In the genomic region with DNA sequence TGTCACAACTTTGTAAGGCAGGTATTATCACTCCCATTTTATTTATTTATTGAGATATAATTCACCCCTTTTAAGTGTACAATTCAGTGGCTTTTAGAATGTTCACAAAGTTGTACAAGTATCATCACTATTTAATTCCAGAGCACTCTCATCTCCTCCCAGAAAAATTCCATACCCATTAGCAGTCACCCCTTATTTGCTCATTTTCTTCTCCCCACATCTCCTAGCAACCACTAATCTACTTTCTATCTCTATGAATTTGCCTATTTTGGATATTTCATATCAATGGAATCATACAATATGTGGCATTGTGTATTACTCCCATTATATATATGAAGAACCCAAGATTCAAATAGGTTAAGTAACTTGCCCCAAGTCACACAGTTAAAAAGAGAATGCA, we compare ENCODE assay signal across 19 cellular contexts. TPM values are rescaled to one million over a fixed set of nuclear protein-coding genes. Genes with fewer than 3 reads are reported as not detected.
A peak's percentile ranks its signal among the peaks of the same experiment; 100 is the strongest.
DNase-seq lines count a peak whose midpoint lies in the region; ATAC-seq lines count a peak whose summit lies in the region.
"Had no signal": no experiment of that assay in that cellular context is flagged by ENCODE, and none has a peak within 500 bp of the region (broad histone marks: within the 10 kb centered on the region; RNA-seq: fewer than 3 reads in every experiment).

No MANE protein-coding gene starts in this region.

- ATAC-seq in stimulated activated naive CD8-positive, alpha-beta T cell treated with anti-CD3 and anti-CD28 coated beads, Interleukin-15, Interleukin-2, amounts not matched to agents 100 U/mL and 50 U/mL, for 24 hours, result no peak
- no peak for ATAC-seq in HG03342 (IDR thresholded peaks at IDR 0.05; ENCODE audit: unreplicated experiment)
- ATAC-seq: left ventricle myocardium superior; naive thymus-derived CD4-positive, alpha-beta T cell had no signal

- peaks cover 26% of the 10 kb centered on the region for H3K36me3 Mint-ChIP-seq in stimulated activated naive CD8-positive, alpha-beta T cell treated with anti-CD3 and anti-CD28 coated beads, Interleukin-15, Interleukin-2, amounts not matched to agents 100 ng/mL and 50 ng/mL, for 24 hours (ENCODE audit: low read depth)
- peaks cover 20% of the 10 kb centered on the region for H3K36me3 Mint-ChIP-seq in activated T-helper 1 cell treated with anti-CD3 and anti-CD28 coated beads, Interleukin-12 subunit alpha, Interleukin-12 subunit beta, Interleukin-2, Interleukin-4 antibody, amounts not matched to agents 30 ng/mL and 10 ng/mL and 1 ng/mL, durations not matched to agents 14 hours and 24 hours and 36 hours (ENCODE audit: low read depth)

- H3K27me3 Mint-ChIP-seq in stimulated activated naive CD8-positive, alpha-beta T cell treated with anti-CD3 and anti-CD28 coated beads, Interleukin-15, Interleukin-2, amounts not matched to agents 100 ng/mL and 50 ng/mL, for 24 hours, result no peaks in the 10 kb centered on the region
- H3K27me3 Mint-ChIP-seq in activated T-helper 1 cell treated with anti-CD3 and anti-CD28 coated beads, Interleukin-12 subunit alpha, Interleukin-12 subunit beta, Interleukin-2, Interleukin-4 antibody, amounts not matched to agents 30 ng/mL and 10 ng/mL and 1 ng/mL, durations not matched to agents 14 hours and 24 hours and 36 hours (ENCODE audit: insufficient read depth), result no peaks in the 10 kb centered on the region
- H3K27me3 Mint-ChIP-seq: activated CD4-positive, alpha-beta T cell treated with anti-CD3 and anti-CD28 coated beads, Interleukin-2, amount 10 ng/mL, durations not matched to agents 7 days and 5 days; naive thymus-derived CD4-positive, alpha-beta T cell had no signal

- DNase-seq in stimulated activated naive CD8-positive, alpha-beta T cell treated with anti-CD3 and anti-CD28 coated beads, Interleukin-15, Interleukin-2, amounts not matched to agents 100 U/mL and 50 U/mL, for 24 hours, result no peak
- DNase-seq in activated T-helper 1 cell treated with anti-CD3 and anti-CD28 coated beads, Interleukin-12 subunit alpha, Interleukin-12 subunit beta, Interleukin-2, Interleukin-4 antibody, amounts not matched to agents 30 ng/mL and 10 ng/mL and 1 ng/mL, durations not matched to agents 14 hours and 24 hours and 36 hours (ENCODE audit: low spot score), result no peak
- peak; percentile 24 for DNase-seq in kidney glomerular epithelial cell (lab: John Stamatoyannopoulos, UW)
- no peak for DNase-seq in COLO829 (ENCODE audit: low spot score)
- DNase-seq in HT-29 (ENCODE audit: low spot score), result no peak
- DNase-seq in COR-L47 (lab: John Stamatoyannopoulos, UW), result no peak
- DNase-seq: activated CD4-positive, alpha-beta T cell treated with anti-CD3 and anti-CD28 coated beads, Interleukin-2, amount 10 ng/mL, durations not matched to agents 7 days and 5 days; activated effector memory CD4-positive, alpha-beta T cell treated with anti-CD3 and anti-CD28 coated beads, Interleukin-2, amount 50 U/mL, for 16 hours; brain microvascular endothelial cell; DMS 273 treated with DMSO at 0.1 percent for 48 hours; left ventricle myocardium superior; MM.1S; NCI-H2029; NCI-H510A treated with DMSO at 0.1 percent for 48 hours; SJCRH30; T1000 had no signal

- H3K9me3 Mint-ChIP-seq in stimulated activated naive CD8-positive, alpha-beta T cell treated with anti-CD3 and anti-CD28 coated beads, Interleukin-15, Interleukin-2, amounts not matched to agents 100 ng/mL and 50 ng/mL, for 24 hours, result no peaks in the 10 kb centered on the region
- H3K9me3 Mint-ChIP-seq in activated T-helper 1 cell treated with anti-CD3 and anti-CD28 coated beads, Interleukin-12 subunit alpha, Interleukin-12 subunit beta, Interleukin-2, Interleukin-4 antibody, amounts not matched to agents 30 ng/mL and 10 ng/mL and 1 ng/mL, durations not matched to agents 14 hours and 24 hours and 36 hours, result no peaks in the 10 kb centered on the region
- H3K9me3 Mint-ChIP-seq: activated CD4-positive, alpha-beta T cell treated with anti-CD3 and anti-CD28 coated beads, Interleukin-2, amount 10 ng/mL, durations not matched to agents 7 days and 5 days; naive thymus-derived CD4-positive, alpha-beta T cell had no signal

- peak overlapping the region; percentile 40 for H3K4me3 Mint-ChIP-seq in stimulated activated naive CD8-positive, alpha-beta T cell treated with anti-CD3 and anti-CD28 coated beads, Interleukin-15, Interleukin-2, amounts not matched to agents 100 ng/mL and 50 ng/mL, for 24 hours
- peak overlapping the region; percentile 63 for H3K4me3 Mint-ChIP-seq in activated T-helper 1 cell treated with anti-CD3 and anti-CD28 coated beads, Interleukin-12 subunit alpha, Interleukin-12 subunit beta, Interleukin-2, Interleukin-4 antibody, amounts not matched to agents 30 ng/mL and 10 ng/mL and 1 ng/mL, durations not matched to agents 14 hours and 24 hours and 36 hours
- H3K4me3 Mint-ChIP-seq: activated CD4-positive, alpha-beta T cell treated with anti-CD3 and anti-CD28 coated beads, Interleukin-2, amount 10 ng/mL, durations not matched to agents 7 days and 5 days had no signal

- H3K27ac Mint-ChIP-seq in stimulated activated naive CD8-positive, alpha-beta T cell treated with anti-CD3 and anti-CD28 coated beads, Interleukin-15, Interleukin-2, amounts not matched to agents 100 ng/mL and 50 ng/mL, for 24 hours, result peak overlapping the region; percentile 95
- peak overlapping the region; percentile 76 for H3K27ac Mint-ChIP-seq in activated T-helper 1 cell treated with anti-CD3 and anti-CD28 coated beads, Interleukin-12 subunit alpha, Interleukin-12 subunit beta, Interleukin-2, Interleukin-4 antibody, amounts not matched to agents 30 ng/mL and 10 ng/mL and 1 ng/mL, durations not matched to agents 14 hours and 24 hours and 36 hours

- intact Hi-C loops in activated T-helper 1 cell treated with anti-CD3 and anti-CD28 coated beads, Interleukin-12 subunit alpha, Interleukin-12 subunit beta, Interleukin-2, Interleukin-4 antibody, amounts not matched to agents 30 ng/mL and 10 ng/mL and 1 ng/mL, durations not matched to agents 14 hours and 24 hours and 36 hours (cut with micrococcal nuclease), result loop anchor here (1.0 to 10.0 kb wide), 4 partner anchors 8 to 1920 kb away; partner anchors contain the start of genes MDM4 and TMCC2

- peaks cover 82% of the 10 kb centered on the region for H3K4me1 Mint-ChIP-seq in stimulated activated naive CD8-positive, alpha-beta T cell treated with anti-CD3 and anti-CD28 coated beads, Interleukin-15, Interleukin-2, amounts not matched to agents 100 ng/mL and 50 ng/mL, for 24 hours (ENCODE audit: low read depth)
- peaks cover 60% of the 10 kb centered on the region for H3K4me1 Mint-ChIP-seq in activated T-helper 1 cell treated with anti-CD3 and anti-CD28 coated beads, Interleukin-12 subunit alpha, Interleukin-12 subunit beta, Interleukin-2, Interleukin-4 antibody, amounts not matched to agents 30 ng/mL and 10 ng/mL and 1 ng/mL, durations not matched to agents 14 hours and 24 hours and 36 hours (ENCODE audit: low read depth)

RNA-seq across cellular contexts. Expression of gene DSTYK, which starts 7.0 kb away (rescaled TPM):
- total RNA-seq in activated T-helper 1 cell treated with anti-CD3 and anti-CD28 coated beads, Interleukin-12 subunit alpha, Interleukin-12 subunit beta, Interleukin-2, Interleukin-4 antibody, amounts not matched to agents 30 ng/mL and 10 ng/mL and 1 ng/mL, durations not matched to agents 14 hours and 24 hours and 36 hours, result 34.2 and 35.9 TPM in 2 replicates
- total RNA-seq in HT-29 (2014; rRNA removed; shearing (Covaris generic)), result 1.2 and 1.7 TPM in 2 replicates

RNA-seq across cellular contexts. Expression of gene TMCC2, which starts 23.2 kb away (rescaled TPM):
- 25.0 and 25.2 TPM in 2 replicates for total RNA-seq in activated T-helper 1 cell treated with anti-CD3 and anti-CD28 coated beads, Interleukin-12 subunit alpha, Interleukin-12 subunit beta, Interleukin-2, Interleukin-4 antibody, amounts not matched to agents 30 ng/mL and 10 ng/mL and 1 ng/mL, durations not matched to agents 14 hours and 24 hours and 36 hours
- total RNA-seq in HT-29 (2014; rRNA removed; shearing (Covaris generic)), result 0.08 and 0.21 TPM in 2 replicates

Comparison
In these comparisons a context has a peak if more than half of its experiments do, and no peak if none do; other contexts are left out.
1. RNA of gene DSTYK, which starts 7.0 kb away (total RNA-seq): 34.2 to 35.9 TPM in activated T-helper 1 cell treated with anti-CD3 and anti-CD28 coated beads, Interleukin-12 subunit alpha, Interleukin-12 subunit beta, Interleukin-2, Interleukin-4 antibody, amounts not matched to agents 30 ng/mL and 10 ng/mL and 1 ng/mL, durations not matched to agents 14 hours and 24 hours and 36 hours; 1.2 to 1.7 TPM in HT-29; every median in the first group is over 10 times any median in the second.
2. RNA of gene TMCC2, which starts 23.2 kb away (total RNA-seq): 25.0 to 25.2 TPM in activated T-helper 1 cell treated with anti-CD3 and anti-CD28 coated beads, Interleukin-12 subunit alpha, Interleukin-12 subunit beta, Interleukin-2, Interleukin-4 antibody, amounts not matched to agents 30 ng/mL and 10 ng/mL and 1 ng/mL, durations not matched to agents 14 hours and 24 hours and 36 hours; 0.08 to 0.21 TPM in HT-29; every median in the first group is over 10 times any median in the second.